ENCODE assay signal across 29 cellular contexts in the genomic region with DNA sequence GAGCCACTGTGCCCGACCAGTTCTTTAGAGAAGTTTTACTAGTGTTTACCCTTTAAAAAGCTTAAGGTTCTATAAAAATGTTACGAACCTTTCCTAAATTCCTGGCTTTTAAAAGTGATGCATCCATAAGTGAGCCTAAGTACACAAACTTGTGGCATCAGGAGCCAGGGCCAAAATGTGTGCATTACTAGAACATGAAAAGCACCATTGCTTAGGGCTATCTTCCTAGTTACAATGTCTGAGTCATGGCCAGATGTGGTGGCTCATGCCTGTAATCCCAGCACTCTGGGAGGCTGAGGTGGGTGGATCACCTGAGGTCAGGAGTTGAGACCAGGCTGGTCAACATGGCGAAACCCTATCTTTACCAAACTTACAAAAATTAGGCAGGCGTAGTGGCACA. TPM values are rescaled to one million over a fixed set of nuclear protein-coding genes. Genes with fewer than 3 reads are reported as not detected.
DNase-seq lines count a peak whose midpoint lies in the region; ATAC-seq and TF ChIP-seq lines count a peak whose summit lies in the region.
"Had no signal": no experiment of that assay in that cellular context is flagged by ENCODE, and none has a peak within 500 bp of the region (broad histone marks: within the 10 kb centered on the region; RNA-seq: fewer than 3 reads in every experiment).

No MANE protein-coding gene starts in this region.

- no peak overlapping the region for H3K4me3 Mint-ChIP-seq in chondrocyte (ENCODE audit: unreplicated experiment)
- H3K4me3 Mint-ChIP-seq in CD4-positive, alpha-beta T cell = no peak overlapping the region
- H3K4me3 Mint-ChIP-seq: activated naive CD4-positive, alpha-beta T cell treated with anti-CD3 and anti-CD28 coated beads, Interleukin-2, amount 50 U/mL, for 24 hours; activated T-helper 17 cell treated with anti-CD3 and anti-CD28 coated beads, Interleukin-2, amount 50 U/mL, for 72 hours; central memory CD8-positive, alpha-beta T cell; natural killer cell treated with Interleukin-12 subunit alpha and Interleukin-12 subunit beta and Interleukin-15 and Interleukin-18, amount 100 ng/mL, for 72 hours had no signal

- CTCF ChIA-PET in CD4-positive, alpha-beta T cell (lab: Charles Lee) = no interaction called here

- no peak overlapping the region for H3K9ac ChIP-seq in mesenchymal stem cell (ENCODE audit: low read length)
- H3K9ac ChIP-seq: parathyroid adenoma had no signal

- H3K4me1 ChIP-seq in mesenchymal stem cell (ENCODE audit: control insufficient read depth, insufficient read depth, low read depth, low read length) = no peaks in the 10 kb centered on the region
- H3K4me1 ChIP-seq: ascending aorta, parathyroid adenoma, right lobe of liver, testis had no signal

- no peak overlapping the region for H2BK12ac ChIP-seq in mesenchymal stem cell (ENCODE audit: low read length in 2 of 2)

- no peaks in the 10 kb centered on the region for H3K9me3 Mint-ChIP-seq in chondrocyte (ENCODE audit: low read depth)
- H3K9me3 Mint-ChIP-seq in CD4-positive, alpha-beta T cell = no peaks in the 10 kb centered on the region
- H3K9me3 Mint-ChIP-seq: activated naive CD4-positive, alpha-beta T cell treated with anti-CD3 and anti-CD28 coated beads, Interleukin-2, amount 50 U/mL, for 24 hours; activated T-helper 17 cell treated with anti-CD3 and anti-CD28 coated beads, Interleukin-2, amount 50 U/mL, for 72 hours; central memory CD8-positive, alpha-beta T cell; natural killer cell treated with Interleukin-12 subunit alpha and Interleukin-12 subunit beta and Interleukin-15 and Interleukin-18, amount 100 ng/mL, for 72 hours had no signal

- 97% methylated on average over 3 of the region's 4 CpGs for WGBS in mesenchymal stem cell

- H2BK120ac ChIP-seq in mesenchymal stem cell (ENCODE audit: low read depth, low read length) = no peak overlapping the region

- H2AK5ac ChIP-seq in mesenchymal stem cell (ENCODE audit: low read length, severe bottlenecking) = no peak overlapping the region

- H4K91ac ChIP-seq in mesenchymal stem cell (ENCODE audit: low read length) = no peak overlapping the region

- H3K14ac ChIP-seq in mesenchymal stem cell (ENCODE audit: low read length in 2 of 2) = no peak overlapping the region

- no peaks in the 10 kb centered on the region for H3K27me3 Mint-ChIP-seq in chondrocyte (ENCODE audit: low read depth)
- no peaks in the 10 kb centered on the region for H3K27me3 Mint-ChIP-seq in CD4-positive, alpha-beta T cell
- H3K27me3 Mint-ChIP-seq: activated naive CD4-positive, alpha-beta T cell treated with anti-CD3 and anti-CD28 coated beads, Interleukin-2, amount 50 U/mL, for 24 hours; activated T-helper 17 cell treated with anti-CD3 and anti-CD28 coated beads, Interleukin-2, amount 50 U/mL, for 72 hours; central memory CD8-positive, alpha-beta T cell; natural killer cell treated with Interleukin-12 subunit alpha and Interleukin-12 subunit beta and Interleukin-15 and Interleukin-18, amount 100 ng/mL, for 72 hours had no signal

- H3K9me3 ChIP-seq in mesenchymal stem cell (ENCODE audit: control insufficient read depth, low read length) = no peaks in the 10 kb centered on the region
- no peaks in the 10 kb centered on the region for H3K9me3 ChIP-seq in CD4-positive, alpha-beta T cell (ENCODE audit: control insufficient read depth, low read length)
- H3K9me3 ChIP-seq: ascending aorta, right lobe of liver, testis had no signal

- H3K4me2 ChIP-seq in mesenchymal stem cell (ENCODE audit: low read length, poor library complexity, severe bottlenecking) = no peak overlapping the region

- H2BK5ac ChIP-seq in mesenchymal stem cell (ENCODE audit: low read depth, low read length, poor library complexity, severe bottlenecking) = no peak overlapping the region

- H2AFZ ChIP-seq in mesenchymal stem cell (ENCODE audit: low read depth, low read length) = no peak overlapping the region
- H2AFZ ChIP-seq: parathyroid adenoma had no signal

- H3K79me1 ChIP-seq in mesenchymal stem cell (replicated peaks; ENCODE audit: low read length, poor library complexity, severe bottlenecking) = no peaks in the 10 kb centered on the region

- ATAC-seq in HG03439 (IDR thresholded peaks at IDR 0.05; ENCODE audit: unreplicated experiment) (no peak), HG03039 (IDR thresholded peaks at IDR 0.05; ENCODE audit: unreplicated experiment) (no peak)
- no peak for ATAC-seq in CD4-positive, alpha-beta T cell (ENCODE audit: poor library complexity)
- ATAC-seq: activated T-helper 17 cell treated with anti-CD3 and anti-CD28 coated beads, Interleukin-2, amount 50 U/mL, for 72 hours; HepG2; natural killer cell treated with Interleukin-12 subunit alpha and Interleukin-12 subunit beta and Interleukin-15 and Interleukin-18, amount 100 ng/mL, for 72 hours; right lobe of liver; SK-N-SH treated with all-trans-retinoic acid at 6 μM for 48 hours had no signal

- H3K23ac ChIP-seq in mesenchymal stem cell (ENCODE audit: low read length in 2 of 2) = no peak overlapping the region

- no peaks in the 10 kb centered on the region for H3K4me1 Mint-ChIP-seq in chondrocyte (ENCODE audit: low read depth)
- H3K4me1 Mint-ChIP-seq in CD4-positive, alpha-beta T cell (ENCODE audit: low read depth) = no peaks in the 10 kb centered on the region
- H3K4me1 Mint-ChIP-seq: activated naive CD4-positive, alpha-beta T cell treated with anti-CD3 and anti-CD28 coated beads, Interleukin-2, amount 50 U/mL, for 24 hours had no signal

- H3K18ac ChIP-seq in mesenchymal stem cell (ENCODE audit: low read depth in 1 of 2, low read length in 2 of 2) = no peak overlapping the region

- H3K36me3 Mint-ChIP-seq in chondrocyte (ENCODE audit: low read depth) = peaks cover 6% of the 10 kb centered on the region
- peaks cover 37% of the 10 kb centered on the region for H3K36me3 Mint-ChIP-seq in CD4-positive, alpha-beta T cell (ENCODE audit: low read depth)
- H3K36me3 Mint-ChIP-seq: activated naive CD4-positive, alpha-beta T cell treated with anti-CD3 and anti-CD28 coated beads, Interleukin-2, amount 50 U/mL, for 24 hours had no signal

- no peak overlapping the region for H2BK15ac ChIP-seq in mesenchymal stem cell (ENCODE audit: low read depth, poor library complexity, severe bottlenecking)

- peak; percentile 74 for DNase-seq in ELR (ENCODE audit: low read depth)
- peak; percentile 79 for DNase-seq in LNCaP clone FGC (ENCODE audit: low read depth)
- no peak for DNase-seq in chondrocyte (ENCODE audit: low spot score)
- peak; percentile 19 for DNase-seq in mesenchymal stem cell
- no peak for DNase-seq in CD4-positive, alpha-beta T cell
- DNase-seq: activated CD4-positive, alpha-beta T cell treated with anti-CD3 and anti-CD28 coated beads, Interleukin-2, amount 50 U/mL, for 1 hour; dorsolateral prefrontal cortex; foreskin melanocyte; GOT3; midbrain; NCI-H1105 treated with DMSO at 0.1 percent for 48 hours; NCI-H2029 treated with DMSO at 0.1 percent for 48 hours; NCI-H345; NCI-H748 treated with DMSO at 0.1 percent for 48 hours; right lobe of liver; stimulated activated CD4-positive, alpha-beta T cell treated with anti-CD3 and anti-CD28 coated beads, Interleukin-4, amount 100 ng/mL, for 4 hours; stimulated activated naive CD4-positive, alpha-beta T cell; testis; WERI-Rb-1 had no signal

- H3K27ac ChIP-seq in mesenchymal stem cell (ENCODE audit: low read length, poor library complexity, severe bottlenecking) = no peak overlapping the region
- H3K27ac ChIP-seq in CD4-positive, alpha-beta T cell (ENCODE audit: low read depth, low read length) = no peak overlapping the region
- H3K27ac ChIP-seq: ascending aorta, dorsolateral prefrontal cortex, parathyroid adenoma, right lobe of liver, testis, WERI-Rb-1 had no signal

- POLR2A ChIA-PET in CD4-positive, alpha-beta T cell (lab: Charles Lee) = no interaction called here

- intact Hi-C loops in CD4-positive, alpha-beta T cell (cut with DNase I, micrococcal nuclease) = no loop called here

- TF ChIP-seq CTCF in LNCaP clone FGC (IDR thresholded peaks at IDR 0.05; ENCODE audit: control insufficient read depth, extremely low read depth, insufficient read depth) (no peak), chondrocyte (IDR thresholded peaks at IDR 0.05) (no peak)
- no peak for TF ChIP-seq CTCF in CD4-positive, alpha-beta T cell (IDR thresholded peaks at IDR 0.05)

- H3K4ac ChIP-seq in mesenchymal stem cell (ENCODE audit: low read depth in 1 of 2, low read length in 2 of 2) = no peak overlapping the region

- H4K8ac ChIP-seq in mesenchymal stem cell (ENCODE audit: low read length) = no peak overlapping the region

- H3K27ac Mint-ChIP-seq in chondrocyte (ENCODE audit: unreplicated experiment) = peak overlapping the region; percentile 32
- no peak overlapping the region for H3K27ac Mint-ChIP-seq in CD4-positive, alpha-beta T cell
- H3K27ac Mint-ChIP-seq: activated naive CD4-positive, alpha-beta T cell treated with anti-CD3 and anti-CD28 coated beads, Interleukin-2, amount 50 U/mL, for 24 hours; activated T-helper 17 cell treated with anti-CD3 and anti-CD28 coated beads, Interleukin-2, amount 50 U/mL, for 72 hours; natural killer cell treated with Interleukin-12 subunit alpha and Interleukin-12 subunit beta and Interleukin-15 and Interleukin-18, amount 100 ng/mL, for 72 hours had no signal

- H3K4me3 ChIP-seq in LNCaP clone FGC (ENCODE audit: low read depth, low read length) = no peak overlapping the region
- no peak overlapping the region for H3K4me3 ChIP-seq in mesenchymal stem cell (ENCODE audit: insufficient read depth in 1 of 2, low read depth in 1 of 2, low read length in 2 of 2)
- H3K4me3 ChIP-seq: ascending aorta, dorsolateral prefrontal cortex, right lobe of liver, testis had no signal

- no peaks in the 10 kb centered on the region for H3K27me3 ChIP-seq in mesenchymal stem cell (ENCODE audit: control insufficient read depth in 1 of 2, insufficient read depth in 1 of 2, low read length in 2 of 2)
- H3K27me3 ChIP-seq in CD4-positive, alpha-beta T cell (ENCODE audit: control insufficient read depth, insufficient read depth, low read length) = no peaks in the 10 kb centered on the region
- H3K27me3 ChIP-seq: ascending aorta, dorsolateral prefrontal cortex, right lobe of liver, testis had no signal

- H3K36me3 ChIP-seq in mesenchymal stem cell (ENCODE audit: control insufficient read depth in 1 of 2, insufficient read depth in 2 of 2, low read depth in 1 of 2, low read length in 2 of 2) = peaks cover 13 to 67% of the 10 kb centered on the region in 2 experiments
- H3K36me3 ChIP-seq: right lobe of liver had no signal

RNA-seq across cellular contexts. Expression of a gene that starts 39.9 kb away (rescaled TPM):
- 17.5 to 24.0 TPM (median 17.7 TPM) in 3 replicates for total RNA-seq in chondrocyte
- 25.7 TPM for polyA plus RNA-seq in mesenchymal stem cell (2013, experiment 1 of 2)
- 25.2 TPM for polyA plus RNA-seq in mesenchymal stem cell (2013, experiment 2 of 2)
- 1 to 10 TPM; 6.2 to 6.7 TPM for total RNA-seq in CD4-positive, alpha-beta T cell

Comparison
In these comparisons a context has a peak if more than half of its experiments do, and no peak if none do; other contexts are left out.
1. DNase-seq: peak in ELR (single experiment), LNCaP clone FGC (single experiment) and mesenchymal stem cell (single experiment); none in chondrocyte (single experiment) and CD4-positive, alpha-beta T cell (0 of 10).